Comparison of ENCODE assay signal across 23 cellular contexts in genomic region chr2:60379216-60379615, GRCh38.
"Had no signal": no experiment of that assay in that cellular context is flagged by ENCODE, and none has a peak within 500 bp of the region (broad histone marks: within the 10 kb centered on the region; RNA-seq: fewer than 3 reads in every experiment).

No MANE protein-coding gene starts in this region.

- H3K27me3 ChIP-seq: MG63 had no signal

- DNase-seq: IMR-90; Karpas-422; KG1; MG63; NCI-H1092 treated with DMSO at 0.1 percent for 48 hours; NCI-H1417; NCI-H1436 treated with DMSO at 0.1 percent for 48 hours; NCI-H1694; NCI-H187 treated with DMSO at 0.1 percent for 48 hours; NCI-H2029 treated with DMSO at 0.1 percent for 48 hours; NCI-H2227 treated with DMSO at 0.1 percent for 48 hours; NCI-H446; NCI-H510A; NCI-H524 treated with DMSO at 0.1 percent for 48 hours; NCI-H69; NCI-H774; NK-92 treated with Interleukin-12 subunit alpha and Interleukin-12 subunit beta, amount 100 ng/mL, for 24 hours; PC-3; SHP77 had no signal

- H3K27ac ChIP-seq: RWPE1 had no signal

- H3K9me3 ChIP-seq: MG63 had no signal

- H3K4me3 ChIP-seq: MG63 had no signal

- ATAC-seq: HepG2, Panc1, PC-3, SK-N-SH treated with all-trans-retinoic acid at 6 μM for 48 hours had no signal

- H3K36me3 ChIP-seq: MG63 had no signal
